In the genomic region with DNA sequence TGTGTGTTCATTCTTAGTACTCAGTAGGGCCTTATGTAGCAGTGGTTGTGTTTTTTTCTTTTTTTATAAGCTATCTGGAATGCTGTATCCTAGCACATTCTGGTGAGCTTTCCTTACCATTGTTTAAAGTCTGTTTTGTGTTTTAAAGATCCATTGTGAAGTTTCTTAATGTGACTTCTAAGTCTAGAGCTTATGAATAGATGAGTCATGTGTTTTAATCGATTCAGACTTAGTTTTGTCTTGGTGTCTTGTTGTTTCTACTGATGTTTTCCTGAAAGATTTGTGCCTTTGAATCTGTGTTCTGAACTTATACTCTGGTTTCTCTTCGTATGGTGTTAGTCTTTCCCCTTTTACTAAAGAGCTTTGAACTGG, we compare ENCODE assay signal across 9 cellular contexts. TPM values are rescaled to one million over a fixed set of nuclear protein-coding genes. Genes with fewer than 3 reads are reported as not detected.
DNase-seq lines count a peak whose midpoint lies in the region; ATAC-seq and TF ChIP-seq lines count a peak whose summit lies in the region.
"Had no signal": no experiment of that assay in that cellular context is flagged by ENCODE, and none has a peak within 500 bp of the region (broad histone marks: within the 10 kb centered on the region; RNA-seq: fewer than 3 reads in every experiment).

No MANE protein-coding gene starts in this region.

- POLR2A ChIA-PET in HEK293 (lab: Yijun Ruan, JAX): interaction anchor here (0.6 to 3.5 kb wide), 2 partner anchors 24 to 62 kb away, joined by 5 to 21 read pairs; a partner anchor contains a TSS

- H3K36me3 ChIP-seq in HEK293 (ENCODE audit: control insufficient read depth in 2 of 2, insufficient read depth in 1 of 2, low read length in 2 of 2): no peaks in the 10 kb centered on the region; a peak in 1 of 3 replicates
- H3K36me3 ChIP-seq in mucosa of descending colon (ENCODE audit: low read depth): no peaks in the 10 kb centered on the region

- CTCF ChIA-PET in HEK293 (lab: Yijun Ruan, JAX): interaction anchor here (0.7 to 2.3 kb wide), 12 partner anchors 8 to 397 kb away, joined by 3 to 10 read pairs (median 4); no protein-coding TSS in a partner anchor

- no peak overlapping the region for H3K4me3 ChIP-seq in HEK293 (ENCODE audit: low read depth, low read length)
- no peak overlapping the region for H3K4me3 ChIP-seq in astrocyte of the spinal cord (ENCODE audit: low read depth, low read length)
- no peak overlapping the region for H3K4me3 ChIP-seq in mucosa of descending colon

- peak; percentile 28 for ATAC-seq in mucosa of descending colon

- no peaks in the 10 kb centered on the region for H3K9me3 ChIP-seq in HEK293 (ENCODE audit: control insufficient read depth, insufficient read depth, low read depth, low read length)
- no peaks in the 10 kb centered on the region for H3K9me3 ChIP-seq in mucosa of descending colon

- intact Hi-C loops in mucosa of descending colon (cut with DNase I, micrococcal nuclease): no loop called here

- peak; percentile 16 for DNase-seq in AG08396 (ENCODE audit: low spot score)
- DNase-seq in astrocyte of the spinal cord (ENCODE audit: low read depth, low spot score): peak; percentile 73
- DNase-seq in mucosa of descending colon: no peak
- DNase-seq in RPMI8226: no peak
- DNase-seq in cerebellum (ENCODE audit: low spot score): no peak
- no peak for DNase-seq in NCI-H82 (lab: John Stamatoyannopoulos, UW)
- DNase-seq in NCI-H2081 (lab: John Stamatoyannopoulos, UW): no peak
- DNase-seq: DMS79 had no signal

- TF ChIP-seq CTCF in HEK293 (tag by site-specific recombination; IDR thresholded peaks at IDR 0.05) (no peak), astrocyte of the spinal cord (IDR thresholded peaks at IDR 0.05; ENCODE audit: low read depth, low read length) (no peak), mucosa of descending colon (IDR thresholded peaks at IDR 0.05) (no peak)

- in situ Hi-C loops in astrocyte of the spinal cord (cut with HindIII; ENCODE audit: low sequenced_read_pairs): no loop called here

- H3K27ac ChIP-seq in HEK293 (ENCODE audit: extremely low read depth, low read depth, low read length): 0 out of 2 replicates have a peak overlapping the region, but pooled peaks have one; percentile 3

- H3K4me1 ChIP-seq in HEK293 (ENCODE audit: control insufficient read depth, insufficient read depth, low read length) (peaks cover 62% of the 10 kb centered on the region), mucosa of descending colon (ENCODE audit: low read depth) (peaks cover 23% of the 10 kb centered on the region)

TF ChIP-seq in HEK293, 187 proteins besides CTCF, POLR2A, EP300 and RAD21:
- peak; percentile 53; the same call in 1 of the 2 replicates for TF ChIP-seq ZNF600 (tag by site-specific recombination; IDR thresholded peaks at IDR 0.05)
- TF ChIP-seq ZBTB8A (tag by site-specific recombination; IDR thresholded peaks at IDR 0.05): no peak
- TF ChIP-seq, protein P1, sequence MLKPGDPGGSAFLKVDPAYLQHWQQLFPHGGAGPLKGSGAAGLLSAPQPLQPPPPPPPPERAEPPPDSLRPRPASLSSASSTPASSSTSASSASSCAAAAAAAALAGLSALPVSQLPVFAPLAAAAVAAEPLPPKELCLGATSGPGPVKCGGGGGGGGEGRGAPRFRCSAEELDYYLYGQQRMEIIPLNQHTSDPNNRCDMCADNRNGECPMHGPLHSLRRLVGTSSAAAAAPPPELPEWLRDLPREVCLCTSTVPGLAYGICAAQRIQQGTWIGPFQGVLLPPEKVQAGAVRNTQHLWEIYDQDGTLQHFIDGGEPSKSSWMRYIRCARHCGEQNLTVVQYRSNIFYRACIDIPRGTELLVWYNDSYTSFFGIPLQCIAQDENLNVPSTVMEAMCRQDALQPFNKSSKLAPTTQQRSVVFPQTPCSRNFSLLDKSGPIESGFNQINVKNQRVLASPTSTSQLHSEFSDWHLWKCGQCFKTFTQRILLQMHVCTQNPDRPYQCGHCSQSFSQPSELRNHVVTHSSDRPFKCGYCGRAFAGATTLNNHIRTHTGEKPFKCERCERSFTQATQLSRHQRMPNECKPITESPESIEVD (tag by site-specific recombination; IDR thresholded peaks at IDR 0.05): peak; percentile 81
- TF ChIP-seq ZBTB17 (tag by site-specific recombination; IDR thresholded peaks at IDR 0.05): peak; percentile 29; the same call in 1 of the 2 replicates

RNA-seq across cellular contexts. Expression of a gene that starts 24.5 kb away (rescaled TPM):
- 100 to 1,000 TPM; 141 to 173 (median 150) TPM for total RNA-seq in mucosa of descending colon
- 96.0 TPM for total RNA-seq in cerebellum

Comparison
In these comparisons a context has a peak if more than half of its experiments do, and no peak if none do; other contexts are left out.
1. DNase-seq: peak in AG08396 (single experiment) and astrocyte of the spinal cord (single experiment); none in mucosa of descending colon (0 of 3), RPMI8226 (single experiment), cerebellum (single experiment), NCI-H82 (single experiment) and NCI-H2081 (0 of 2).